In the genomic region with DNA sequence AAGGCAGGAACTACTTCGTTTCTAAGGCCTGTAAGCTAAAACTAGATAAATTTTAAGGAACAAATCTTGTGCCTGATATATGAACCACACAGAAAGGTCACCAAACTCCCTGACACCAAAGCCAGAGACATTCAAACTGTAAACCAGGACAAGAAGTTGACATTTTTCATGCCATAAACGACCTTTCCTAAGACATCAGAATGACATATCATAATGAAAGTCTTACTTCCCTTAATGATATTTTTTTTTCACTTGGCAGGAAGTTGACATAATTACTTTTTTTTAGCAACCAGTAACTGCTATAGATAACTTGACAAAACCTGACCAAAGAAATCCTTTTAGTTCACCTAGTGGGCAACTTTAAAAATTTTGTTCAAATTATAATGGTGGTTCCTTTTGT, we compare ENCODE assay signal across 13 cellular contexts.
A peak's percentile ranks its signal among the peaks of the same experiment; 100 is the strongest.
DNase-seq lines count a peak whose midpoint lies in the region; ATAC-seq and TF ChIP-seq lines count a peak whose summit lies in the region.
"Had no signal": no experiment of that assay in that cellular context is flagged by ENCODE, and none has a peak within 500 bp of the region (broad histone marks: within the 10 kb centered on the region; RNA-seq: fewer than 3 reads in every experiment).

No MANE protein-coding gene starts in this region.

- ATAC-seq in HG02973 (IDR thresholded peaks at IDR 0.05; ENCODE audit: unreplicated experiment) (peak; percentile 56), foreskin keratinocyte (no peak)
- ATAC-seq: activated T-cell treated with anti-CD3 and anti-CD28 coated beads, Interleukin-2, amount 50 U/mL, for 72 hours had no signal

- peak overlapping the region; percentile 40; the same call in 1 of the 2 replicates for H2AFZ ChIP-seq in Loucy (ENCODE audit: low read length)

- H3K4me2 ChIP-seq in Loucy (ENCODE audit: low read depth, low read length, poor library complexity, severe bottlenecking) = peak overlapping the region; percentile 31

- H3K9me3 ChIP-seq in Loucy (ENCODE audit: insufficient read depth, low read depth, low read length) = no peaks in the 10 kb centered on the region
- H3K9me3 ChIP-seq in BE2C = no peaks in the 10 kb centered on the region

- H3K4me3 ChIP-seq in Loucy (ENCODE audit: low read length, poor library complexity, severe bottlenecking) (no peak overlapping the region), BE2C (ENCODE audit: low read depth, low read length) (no peak overlapping the region)
- H3K4me3 ChIP-seq: breast epithelium had no signal

- no peaks in the 10 kb centered on the region for H3K79me2 ChIP-seq in Loucy (ENCODE audit: insufficient read depth, low read length)

- no peaks in the 10 kb centered on the region for H3K36me3 ChIP-seq in Loucy (ENCODE audit: insufficient read depth, low read length)
- H3K36me3 ChIP-seq in BE2C = no peaks in the 10 kb centered on the region; the same call in 1 of the 2 replicates
- H3K36me3 ChIP-seq: breast epithelium had no signal

- no peaks in the 10 kb centered on the region for H4K20me1 ChIP-seq in Loucy (ENCODE audit: insufficient read depth, low read length, poor library complexity, severe bottlenecking)

- H3K9me2 ChIP-seq in Loucy (replicated peaks; ENCODE audit: low read depth, low read length) = no peaks in the 10 kb centered on the region

- H3K4me1 ChIP-seq in Loucy (ENCODE audit: insufficient read depth, low read length, poor library complexity, severe bottlenecking) (peaks cover 18% of the 10 kb centered on the region), foreskin keratinocyte (no peaks in the 10 kb centered on the region), BE2C (no peaks in the 10 kb centered on the region; the same call in 1 of the 2 replicates)
- H3K4me1 ChIP-seq: breast epithelium had no signal

- H3K27me3 ChIP-seq in Loucy (ENCODE audit: insufficient read depth, low read length, poor library complexity, severe bottlenecking) (no peaks in the 10 kb centered on the region), foreskin keratinocyte (no peaks in the 10 kb centered on the region), BE2C (no peaks in the 10 kb centered on the region)

- H3K9ac ChIP-seq in Loucy (ENCODE audit: low read depth, low read length, poor library complexity, severe bottlenecking) = no peak overlapping the region

- H3K27ac ChIP-seq in foreskin keratinocyte = no peak overlapping the region
- H3K27ac ChIP-seq: breast epithelium had no signal

- DNase-seq in SKM-1 treated with dmso at 0.1 percent for 144 hours (lab: John Stamatoyannopoulos, UW; ENCODE audit: unreplicated experiment) = peak; percentile 0
- DNase-seq in SKM-1 (lab: John Stamatoyannopoulos, UW; ENCODE audit: unreplicated experiment) = no peak
- no peak for DNase-seq in hypothalamus (lab: John Stamatoyannopoulos, UW)
- DNase-seq in foreskin keratinocyte = no peak
- DNase-seq in BE2C = no peak
- no peak for DNase-seq in NCI-H526 (lab: John Stamatoyannopoulos, UW)
- DNase-seq: activated T-cell treated with anti-CD3 and anti-CD28 coated beads, Interleukin-2, amount 50 U/mL, for 72 hours; DMS53; midbrain; NCI-H187 treated with DMSO at 0.1 percent for 48 hours had no signal

- H3F3A ChIP-seq in Loucy (ENCODE audit: low read depth) = no peaks in the 10 kb centered on the region

- TF ChIP-seq CTCF in Loucy (conservative IDR thresholded peaks at IDR 0.05; ENCODE audit: low read length) = no peak
- TF ChIP-seq CTCF in foreskin keratinocyte (conservative IDR thresholded peaks at IDR 0.05) = no peak
- no peak for TF ChIP-seq CTCF in BE2C (IDR thresholded peaks at IDR 0.05; ENCODE audit: low read depth, low read length)
